20 cellular contexts compared by ENCODE assay signal in the genomic region with DNA sequence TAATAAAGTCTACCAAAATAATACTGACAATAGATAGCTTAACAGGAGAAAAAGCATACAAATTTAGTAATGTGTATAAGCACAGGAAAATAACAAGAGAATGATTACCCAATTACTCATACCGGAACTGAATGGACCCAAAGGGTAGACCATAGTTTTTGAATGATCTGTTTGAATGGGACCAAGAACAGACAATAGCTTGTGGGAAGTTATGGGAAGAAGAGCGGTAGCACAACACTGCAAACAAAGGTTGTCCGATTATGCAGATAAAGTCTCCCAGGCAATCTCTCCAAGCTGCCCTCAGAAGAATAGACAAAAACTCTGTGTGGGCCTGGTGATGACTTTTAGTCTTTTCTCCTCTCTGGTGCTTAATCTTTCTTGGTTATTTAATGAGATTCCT.
DNase-seq lines count a peak whose midpoint lies in the region; ATAC-seq, FAIRE-seq and TF ChIP-seq lines count a peak whose summit lies in the region.
"Had no signal": no experiment of that assay in that cellular context is flagged by ENCODE, and none has a peak within 500 bp of the region (broad histone marks: within the 10 kb centered on the region; RNA-seq: fewer than 3 reads in every experiment).

No MANE protein-coding gene starts in this region.

- H3K27me3 ChIP-seq in PC-3 (ENCODE audit: low read length) (no peaks in the 10 kb centered on the region), A673 (replicated peaks; ENCODE audit: insufficient read depth, low read depth, low read length, poor library complexity) (no peaks in the 10 kb centered on the region)
- H3K27me3 ChIP-seq: adrenal gland had no signal

- ATAC-seq in PC-3 (peak; percentile 61), GM21447 (IDR thresholded peaks at IDR 0.05; ENCODE audit: unreplicated experiment) (no peak)
- ATAC-seq: activated CD8-positive, alpha-beta T cell treated with anti-CD3 and anti-CD28 coated beads, Interleukin-2, amount 10 ng/mL, durations not matched to agents 7 days and 5 days; stimulated activated effector memory CD8-positive, alpha-beta T cell treated with anti-CD3 and anti-CD28 coated beads, Interleukin-12 subunit alpha, Interleukin-12 subunit beta, amount 100 ng/mL, for 72 hours had no signal

- H3K4me2 ChIP-seq in PC-3 (ENCODE audit: low read length): peak overlapping the region; percentile 87

- TF ChIP-seq CTCF in PC-3 (conservative IDR thresholded peaks at IDR 0.05; ENCODE audit: low read depth, low read length): no peak
- no peak for TF ChIP-seq CTCF in A673 (conservative IDR thresholded peaks at IDR 0.05; ENCODE audit: low read depth, low read length)

- no TSS peak for BruUV-seq in PC-3 (replicated peaks; lab: Mats Ljungman, UMichigan)
- no TSS peak for BruUV-seq in A673 (replicated peaks; lab: Mats Ljungman, UMichigan)

- peaks cover 17% of the 10 kb centered on the region for H3F3A ChIP-seq in PC-3 (ENCODE audit: low read length, unreplicated experiment)

- intact Hi-C loops in PC-3 (cut with micrococcal nuclease) (loop anchor here (2.0 kb wide), 3 partner anchors 78 to 96 kb away; a partner anchor contains a TSS), A673 (cut with micrococcal nuclease; ENCODE audit: unreplicated experiment) (no loop called here)

- peak overlapping the region; percentile 57 for H3K4me3 ChIP-seq in PC-3 (ENCODE audit: low read length)
- H3K4me3 ChIP-seq in A673 (ENCODE audit: low read depth, low read length, poor library complexity, severe bottlenecking): no peak overlapping the region
- H3K4me3 ChIP-seq: adrenal gland, prostate gland had no signal

- H3K27ac ChIP-seq in PC-3 (ENCODE audit: low read length) (peak overlapping the region; percentile 100), epithelial cell of prostate (peak overlapping the region; percentile 97), A673 (ENCODE audit: low read depth, low read length, poor library complexity, severe bottlenecking) (no peak overlapping the region)
- H3K27ac ChIP-seq: adrenal gland, KMS-11 had no signal

- no peaks in the 10 kb centered on the region for H3K9me2 ChIP-seq in PC-3 (replicated peaks; ENCODE audit: low read length)

- no peak for TF ChIP-seq POLR2A in GM12892 (IDR thresholded peaks at IDR 0.05; ENCODE audit: low read depth, low read length)

- peak overlapping the region; percentile 41; the same call in 1 of the 2 replicates for H2AFZ ChIP-seq in PC-3 (ENCODE audit: low read length)

- H3K79me2 ChIP-seq in PC-3 (ENCODE audit: low read length): no peaks in the 10 kb centered on the region

- peak; percentile 53 for FAIRE-seq in GM12892 (lab: Jason Lieb, UNC)

- peaks cover 52% of the 10 kb centered on the region for H3K4me1 ChIP-seq in PC-3 (ENCODE audit: insufficient read depth, low read length)
- no peaks in the 10 kb centered on the region for H3K4me1 ChIP-seq in A673 (ENCODE audit: insufficient read depth, low read length, poor library complexity, severe bottlenecking)
- H3K4me1 ChIP-seq: adrenal gland, prostate gland had no signal

- H3K9me3 ChIP-seq in PC-3 (ENCODE audit: low read length) (no peaks in the 10 kb centered on the region), A673 (ENCODE audit: low read depth, low read length, poor library complexity, severe bottlenecking) (no peaks in the 10 kb centered on the region)
- H3K9me3 ChIP-seq: adrenal gland, prostate gland had no signal

- DNase-seq in GM12892 (ENCODE audit: insufficient read length) (no peak), PC-3 (peak; percentile 89), epithelial cell of prostate (ENCODE audit: low read depth, low spot score) (no peak), A673 (ENCODE audit: low spot score) (no peak), ureter (ENCODE audit: low spot score) (no peak), NCI-H2171 treated with DMSO at 0.1 percent for 48 hours (lab: John Stamatoyannopoulos, UW) (no peak)
- DNase-seq: activated CD4-positive, CD25-positive, alpha-beta regulatory T cell treated with anti-CD3 and anti-CD28 coated beads, Interleukin-2, amount 50 U/mL, for 72 hours; activated CD8-positive, alpha-beta T cell treated with anti-CD3 and anti-CD28 coated beads, Interleukin-2, amount 10 ng/mL, durations not matched to agents 7 days and 5 days; activated T-cell treated with anti-CD3 and anti-CD28 coated beads, Interleukin-2, amount 50 U/mL, for 24 hours; adrenal gland; AML-193; DMS79 treated with DMSO at 0.1 percent for 48 hours; hypothalamus; NCI-H1694; NCI-H2171; NCI-H526 treated with DMSO at 0.1 percent for 48 hours had no signal

- CTCF ChIA-PET in PC-3 (lab: Charles Lee) (interaction anchor here (1.1 kb wide), 1 partner anchor 37 kb away, joined by 5 read pairs; no protein-coding TSS in a partner anchor), A673 (lab: Charles Lee) (no interaction called here)

- H3K36me3 ChIP-seq in PC-3 (ENCODE audit: low read depth, low read length) (no peaks in the 10 kb centered on the region), A673 (ENCODE audit: insufficient read depth, low read length, poor library complexity, severe bottlenecking) (no peaks in the 10 kb centered on the region)
- H3K36me3 ChIP-seq: adrenal gland, prostate gland had no signal

- POLR2A ChIA-PET in PC-3 (lab: Charles Lee; ENCODE audit: unreplicated experiment) (interaction anchor here (0.5 to 0.6 kb wide), 2 partner anchors 99 to 719 kb away, joined by 3 to 5 read pairs; no protein-coding TSS in a partner anchor), A673 (lab: Charles Lee; ENCODE audit: low non-redundant PET) (no interaction called here)

- H3K9ac ChIP-seq in PC-3 (ENCODE audit: low read length): peak overlapping the region; percentile 93
- H3K9ac ChIP-seq: KMS-11 had no signal

- no peaks in the 10 kb centered on the region for H4K20me1 ChIP-seq in PC-3 (ENCODE audit: low read length)
